In the genomic region with DNA sequence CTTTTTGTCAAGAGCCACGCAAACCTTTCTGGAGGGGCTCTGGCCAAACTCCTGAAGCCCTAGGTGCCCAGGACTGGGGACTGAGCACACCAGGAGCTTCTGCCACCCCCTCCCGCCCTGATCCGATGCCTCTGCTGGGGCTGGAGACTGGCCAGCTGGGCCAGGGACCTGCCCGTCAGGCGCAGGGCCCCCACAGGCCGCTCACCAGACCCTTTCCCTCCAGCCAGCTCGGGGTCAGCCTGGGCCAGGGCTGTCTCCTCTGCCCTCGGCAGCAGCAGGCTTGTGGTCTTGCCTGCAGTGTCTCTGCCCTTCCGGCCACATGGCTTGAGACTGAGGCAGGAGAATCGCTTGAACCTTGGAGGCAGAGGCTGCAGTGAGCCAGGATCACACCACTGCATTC, we compare ENCODE assay signal across 1 cellular context.
TF ChIP-seq lines count a peak whose summit lies in the region.

No MANE protein-coding gene starts in this region.

TF ChIP-seq in H1, 55 proteins besides CTCF, POLR2A, EP300 and RAD21:
- TF ChIP-seq CHD2 (IDR thresholded peaks at IDR 0.05; ENCODE audit: low read length) (no peak), TEAD4 (IDR thresholded peaks at IDR 0.05; ENCODE audit: low read depth, low read length) (no peak), BACH1 (IDR thresholded peaks at IDR 0.05; ENCODE audit: low read length) (no peak), SIRT6 (IDR thresholded peaks at IDR 0.05; ENCODE audit: low read length) (no peak), BCL11A (IDR thresholded peaks at IDR 0.05; ENCODE audit: low read depth in 2 of 2, low read length in 2 of 2) (no peak), JUND (IDR thresholded peaks at IDR 0.05; ENCODE audit: low read length) (no peak), TAF7 (optimal IDR thresholded peaks at IDR 0.05; ENCODE audit: borderline replicate concordance, low read depth, low read length) (no peak), SRF (IDR thresholded peaks at IDR 0.05; ENCODE audit: low read depth, low read length) (no peak)
- TF ChIP-seq, protein P1, sequence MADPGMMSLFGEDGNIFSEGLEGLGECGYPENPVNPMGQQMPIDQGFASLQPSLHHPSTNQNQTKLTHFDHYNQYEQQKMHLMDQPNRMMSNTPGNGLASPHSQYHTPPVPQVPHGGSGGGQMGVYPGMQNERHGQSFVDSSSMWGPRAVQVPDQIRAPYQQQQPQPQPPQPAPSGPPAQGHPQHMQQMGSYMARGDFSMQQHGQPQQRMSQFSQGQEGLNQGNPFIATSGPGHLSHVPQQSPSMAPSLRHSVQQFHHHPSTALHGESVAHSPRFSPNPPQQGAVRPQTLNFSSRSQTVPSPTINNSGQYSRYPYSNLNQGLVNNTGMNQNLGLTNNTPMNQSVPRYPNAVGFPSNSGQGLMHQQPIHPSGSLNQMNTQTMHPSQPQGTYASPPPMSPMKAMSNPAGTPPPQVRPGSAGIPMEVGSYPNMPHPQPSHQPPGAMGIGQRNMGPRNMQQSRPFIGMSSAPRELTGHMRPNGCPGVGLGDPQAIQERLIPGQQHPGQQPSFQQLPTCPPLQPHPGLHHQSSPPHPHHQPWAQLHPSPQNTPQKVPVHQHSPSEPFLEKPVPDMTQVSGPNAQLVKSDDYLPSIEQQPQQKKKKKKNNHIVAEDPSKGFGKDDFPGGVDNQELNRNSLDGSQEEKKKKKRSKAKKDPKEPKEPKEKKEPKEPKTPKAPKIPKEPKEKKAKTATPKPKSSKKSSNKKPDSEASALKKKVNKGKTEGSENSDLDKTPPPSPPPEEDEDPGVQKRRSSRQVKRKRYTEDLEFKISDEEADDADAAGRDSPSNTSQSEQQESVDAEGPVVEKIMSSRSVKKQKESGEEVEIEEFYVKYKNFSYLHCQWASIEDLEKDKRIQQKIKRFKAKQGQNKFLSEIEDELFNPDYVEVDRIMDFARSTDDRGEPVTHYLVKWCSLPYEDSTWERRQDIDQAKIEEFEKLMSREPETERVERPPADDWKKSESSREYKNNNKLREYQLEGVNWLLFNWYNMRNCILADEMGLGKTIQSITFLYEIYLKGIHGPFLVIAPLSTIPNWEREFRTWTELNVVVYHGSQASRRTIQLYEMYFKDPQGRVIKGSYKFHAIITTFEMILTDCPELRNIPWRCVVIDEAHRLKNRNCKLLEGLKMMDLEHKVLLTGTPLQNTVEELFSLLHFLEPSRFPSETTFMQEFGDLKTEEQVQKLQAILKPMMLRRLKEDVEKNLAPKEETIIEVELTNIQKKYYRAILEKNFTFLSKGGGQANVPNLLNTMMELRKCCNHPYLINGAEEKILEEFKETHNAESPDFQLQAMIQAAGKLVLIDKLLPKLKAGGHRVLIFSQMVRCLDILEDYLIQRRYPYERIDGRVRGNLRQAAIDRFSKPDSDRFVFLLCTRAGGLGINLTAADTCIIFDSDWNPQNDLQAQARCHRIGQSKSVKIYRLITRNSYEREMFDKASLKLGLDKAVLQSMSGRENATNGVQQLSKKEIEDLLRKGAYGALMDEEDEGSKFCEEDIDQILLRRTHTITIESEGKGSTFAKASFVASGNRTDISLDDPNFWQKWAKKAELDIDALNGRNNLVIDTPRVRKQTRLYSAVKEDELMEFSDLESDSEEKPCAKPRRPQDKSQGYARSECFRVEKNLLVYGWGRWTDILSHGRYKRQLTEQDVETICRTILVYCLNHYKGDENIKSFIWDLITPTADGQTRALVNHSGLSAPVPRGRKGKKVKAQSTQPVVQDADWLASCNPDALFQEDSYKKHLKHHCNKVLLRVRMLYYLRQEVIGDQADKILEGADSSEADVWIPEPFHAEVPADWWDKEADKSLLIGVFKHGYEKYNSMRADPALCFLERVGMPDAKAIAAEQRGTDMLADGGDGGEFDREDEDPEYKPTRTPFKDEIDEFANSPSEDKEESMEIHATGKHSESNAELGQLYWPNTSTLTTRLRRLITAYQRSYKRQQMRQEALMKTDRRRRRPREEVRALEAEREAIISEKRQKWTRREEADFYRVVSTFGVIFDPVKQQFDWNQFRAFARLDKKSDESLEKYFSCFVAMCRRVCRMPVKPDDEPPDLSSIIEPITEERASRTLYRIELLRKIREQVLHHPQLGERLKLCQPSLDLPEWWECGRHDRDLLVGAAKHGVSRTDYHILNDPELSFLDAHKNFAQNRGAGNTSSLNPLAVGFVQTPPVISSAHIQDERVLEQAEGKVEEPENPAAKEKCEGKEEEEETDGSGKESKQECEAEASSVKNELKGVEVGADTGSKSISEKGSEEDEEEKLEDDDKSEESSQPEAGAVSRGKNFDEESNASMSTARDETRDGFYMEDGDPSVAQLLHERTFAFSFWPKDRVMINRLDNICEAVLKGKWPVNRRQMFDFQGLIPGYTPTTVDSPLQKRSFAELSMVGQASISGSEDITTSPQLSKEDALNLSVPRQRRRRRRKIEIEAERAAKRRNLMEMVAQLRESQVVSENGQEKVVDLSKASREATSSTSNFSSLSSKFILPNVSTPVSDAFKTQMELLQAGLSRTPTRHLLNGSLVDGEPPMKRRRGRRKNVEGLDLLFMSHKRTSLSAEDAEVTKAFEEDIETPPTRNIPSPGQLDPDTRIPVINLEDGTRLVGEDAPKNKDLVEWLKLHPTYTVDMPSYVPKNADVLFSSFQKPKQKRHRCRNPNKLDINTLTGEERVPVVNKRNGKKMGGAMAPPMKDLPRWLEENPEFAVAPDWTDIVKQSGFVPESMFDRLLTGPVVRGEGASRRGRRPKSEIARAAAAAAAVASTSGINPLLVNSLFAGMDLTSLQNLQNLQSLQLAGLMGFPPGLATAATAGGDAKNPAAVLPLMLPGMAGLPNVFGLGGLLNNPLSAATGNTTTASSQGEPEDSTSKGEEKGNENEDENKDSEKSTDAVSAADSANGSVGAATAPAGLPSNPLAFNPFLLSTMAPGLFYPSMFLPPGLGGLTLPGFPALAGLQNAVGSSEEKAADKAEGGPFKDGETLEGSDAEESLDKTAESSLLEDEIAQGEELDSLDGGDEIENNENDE (IDR thresholded peaks at IDR 0.05; ENCODE audit: insufficient replicate concordance, low read length), result no peak
